38 cellular contexts compared by ENCODE assay signal in the genomic region with DNA sequence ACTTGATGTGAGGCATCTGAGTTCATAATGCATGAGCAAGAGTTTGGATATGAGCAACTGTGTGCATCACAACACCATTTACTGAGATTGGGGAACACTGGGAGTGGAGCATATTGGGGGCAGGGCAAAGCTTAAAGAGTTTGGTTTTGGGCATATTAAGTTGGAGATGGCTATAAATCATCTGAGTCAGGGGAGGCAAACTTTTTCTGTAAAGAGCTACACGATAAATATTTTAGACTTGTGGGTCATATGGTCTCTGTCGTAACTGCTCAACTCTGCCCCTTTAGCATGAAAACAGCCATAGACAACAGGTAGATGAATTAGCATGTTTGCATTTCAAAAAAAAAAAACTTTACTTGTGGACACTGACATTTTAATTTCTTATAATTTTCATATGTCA. TPM values are rescaled to one million over a fixed set of nuclear protein-coding genes. Genes with fewer than 3 reads are reported as not detected.
"Had no signal": no experiment of that assay in that cellular context is flagged by ENCODE, and none has a peak within 500 bp of the region (broad histone marks: within the 10 kb centered on the region; RNA-seq: fewer than 3 reads in every experiment).

No MANE protein-coding gene starts in this region.

- H3K27me3 ChIP-seq: MG63 had no signal

- H3K9me3 ChIP-seq: MG63 had no signal

- H3K36me3 ChIP-seq: MG63 had no signal

- DNase-seq: Karpas-422, Kasumi-1, MG63, MM.1S, MV-4-11, NCI-H1048, NCI-H1092, NCI-H1092 treated with DMSO at 0.1 percent for 48 hours, NCI-H1105, NCI-H1105 treated with DMSO at 0.1 percent for 48 hours, NCI-H1417, NCI-H1417 treated with DMSO at 0.1 percent for 48 hours, NCI-H1436, NCI-H1436 treated with DMSO at 0.1 percent for 48 hours, NCI-H146, NCI-H1694, NCI-H1694 treated with DMSO at 0.1 percent for 48 hours, NCI-H187, NCI-H187 treated with DMSO at 0.1 percent for 48 hours, NCI-H1930, NCI-H2029, NCI-H2029 treated with DMSO at 0.1 percent for 48 hours, NCI-H2081, NCI-H2081 treated with DMSO at 0.1 percent for 48 hours, NCI-H2107, NCI-H2171, NCI-H2171 treated with DMSO at 0.1 percent for 48 hours, NCI-H2227 treated with DMSO at 0.1 percent for 48 hours, NCI-H226, NCI-H345, NCI-H446, NCI-H446 treated with DMSO at 0.1 percent for 48 hours, NCI-H510A, NCI-H510A treated with DMSO at 0.1 percent for 48 hours, NCI-H524 had no signal

- H3K4me3 ChIP-seq: MG63 had no signal

RNA-seq across cellular contexts. Expression of a gene that starts 20.0 kb away (rescaled TPM):
- total RNA-seq: LHCN-M2, M059J, NCI-H460 had no signal
